ENCODE assay signal across 8 cellular contexts in genomic region chr5:172007153-172007794, GRCh38. TPM values are rescaled to one million over a fixed set of nuclear protein-coding genes. Genes with fewer than 3 reads are reported as not detected.
A peak's percentile ranks its signal among the peaks of the same experiment; 100 is the strongest.
DNase-seq lines count a peak whose midpoint lies in the region; ATAC-seq and TF ChIP-seq lines count a peak whose summit lies in the region.

No MANE protein-coding gene starts in this region.

- no peaks in the 10 kb centered on the region for H3K9me3 Mint-ChIP-seq in mesothelial cell of epicardium

- intact Hi-C loops in uterus (cut with DNase I; ENCODE audit: low total_unique reads) = no loop called here

- peak; percentile 4 for DNase-seq in activated T-cell treated with anti-CD3 and anti-CD28 coated beads for 4 hours
- DNase-seq in activated T-cell treated with anti-CD3 and anti-CD28 coated beads, Interleukin-2, amount 50 U/mL, for 1 hour = no peak
- DNase-seq in OCI-M1 (lab: John Stamatoyannopoulos, UW) = peak; percentile 53
- DNase-seq in coronary artery (ENCODE audit: low spot score) = no peak
- DNase-seq in mesothelial cell of epicardium (ENCODE audit: low spot score in 2 of 2, unreplicated experiment in 2 of 2) = no peak
- DNase-seq in uterus = peak in 1 of 2 donors; percentile 16

- H3K27ac ChIP-seq in coronary artery (peak overlapping the region; percentile 91 to 93), uterus (peak overlapping the region; percentile 96 to 97)

- no peaks in the 10 kb centered on the region for H3K36me3 Mint-ChIP-seq in mesothelial cell of epicardium

- H3K4me3 Mint-ChIP-seq in mesothelial cell of epicardium = peak overlapping the region; percentile 94

- ATAC-seq in HG02642 (IDR thresholded peaks at IDR 0.05; ENCODE audit: poor library complexity, unreplicated experiment) (no peak), HG02884 (IDR thresholded peaks at IDR 0.05; ENCODE audit: unreplicated experiment) (no peak)

- H3K27me3 ChIP-seq in uterus = no peaks in the 10 kb centered on the region

- H3K27ac Mint-ChIP-seq in mesothelial cell of epicardium = peak overlapping the region; percentile 98

- TF ChIP-seq CTCF in coronary artery (IDR thresholded peaks at IDR 0.05) (no peak), mesothelial cell of epicardium (IDR thresholded peaks at IDR 0.05; ENCODE audit: unreplicated experiment) (no peak), uterus (IDR thresholded peaks at IDR 0.05) (no peak)

- no peak for TF ChIP-seq POLR2A in uterus (IDR thresholded peaks at IDR 0.05)

- peaks cover 0 to 9% of the 10 kb centered on the region in 2 donors for H3K4me1 ChIP-seq in uterus

- H3K4me3 ChIP-seq in coronary artery = peak overlapping the region; percentile 77
- H3K4me3 ChIP-seq in uterus = peak overlapping the region; percentile 86 to 87

- no peaks in the 10 kb centered on the region for H3K36me3 ChIP-seq in uterus

- H3K9me3 ChIP-seq in uterus = no peaks in the 10 kb centered on the region

- peaks cover 45% of the 10 kb centered on the region for H3K4me1 Mint-ChIP-seq in mesothelial cell of epicardium

- no peaks in the 10 kb centered on the region for H3K27me3 Mint-ChIP-seq in mesothelial cell of epicardium (ENCODE audit: low read depth)

RNA-seq across cellular contexts. Expression of gene FBXW11, which starts 0.8 kb away (rescaled TPM):
- total RNA-seq in mesothelial cell of epicardium (62.1 to 64.4 TPM (median 64.1 TPM) in 3 replicates), uterus (100 to 1,000 TPM in 1 of 4 donors, 10 to 100 TPM in 3; 35.9 to 111 (median 63.7) TPM)

Comparison
In these comparisons a context has a peak if more than half of its experiments do, and no peak if none do; other contexts are left out.
1. DNase-seq: peak in activated T-cell treated with anti-CD3 and anti-CD28 coated beads for 4 hours (single experiment) and OCI-M1 (single experiment); none in activated T-cell treated with anti-CD3 and anti-CD28 coated beads, Interleukin-2, amount 50 U/mL, for 1 hour (single experiment), coronary artery (single experiment) and mesothelial cell of epicardium (0 of 2).